In genomic region chr14:54329082-54329695, GRCh38 we compare ENCODE assay signal across 9 cellular contexts.
DNase-seq lines count a peak whose midpoint lies in the region; ATAC-seq and TF ChIP-seq lines count a peak whose summit lies in the region.
"Had no signal": no experiment of that assay in that cellular context is flagged by ENCODE, and none has a peak within 500 bp of the region (broad histone marks: within the 10 kb centered on the region; RNA-seq: fewer than 3 reads in every experiment).

No MANE protein-coding gene starts in this region.

- H3K4me1 ChIP-seq in HUES6 (ENCODE audit: control insufficient read depth, insufficient read depth, low read length) (peaks cover 11% of the 10 kb centered on the region; the same call in 1 of the 2 replicates), OCI-LY3 (ENCODE audit: low read length) (no peaks in the 10 kb centered on the region)

- H3K4me2 ChIP-seq in OCI-LY3 (ENCODE audit: low read length), result peak overlapping the region; percentile 52

- H3K9ac ChIP-seq in HUES6 (ENCODE audit: low read length) (peak overlapping the region; percentile 36), OCI-LY3 (ENCODE audit: low read length) (no peak overlapping the region)

- no peaks in the 10 kb centered on the region for H3K36me3 Mint-ChIP-seq in activated CD4-positive, alpha-beta memory T cell treated with anti-CD3 and anti-CD28 coated beads for 36 hours
- H3K36me3 Mint-ChIP-seq in activated CD4-positive, alpha-beta memory T cell treated with anti-CD3 and anti-CD28 coated beads, Interleukin-2, amount 10 ng/mL, durations not matched to agents 7 days and 5 days (ENCODE audit: low read depth), result no peaks in the 10 kb centered on the region

- CTCF ChIA-PET in activated CD4-positive, alpha-beta memory T cell treated with anti-CD3 and anti-CD28 coated beads for 36 hours (lab: Charles Lee), result interaction anchor here (0.6 to 2.0 kb wide), 11 partner anchors 9 to 789 kb away, joined by 3 to 7 read pairs (median 3); no protein-coding TSS in a partner anchor
- CTCF ChIA-PET in activated CD4-positive, alpha-beta memory T cell treated with anti-CD3 and anti-CD28 coated beads, Interleukin-2, amount 10 ng/mL, durations not matched to agents 7 days and 5 days (lab: Charles Lee), result interaction anchor here (0.6 to 3.6 kb wide), 13 partner anchors 9 to 898 kb away, joined by 3 to 12 read pairs (median 3); partner anchors contain the start of gene CDKN3

- H3K27me3 Mint-ChIP-seq in activated CD4-positive, alpha-beta memory T cell treated with anti-CD3 and anti-CD28 coated beads for 36 hours, result peaks cover 5% of the 10 kb centered on the region
- H3K27me3 Mint-ChIP-seq in activated CD4-positive, alpha-beta memory T cell treated with anti-CD3 and anti-CD28 coated beads, Interleukin-2, amount 10 ng/mL, durations not matched to agents 7 days and 5 days, result peaks cover 34% of the 10 kb centered on the region

- H3K27me3 ChIP-seq in HUES6 (ENCODE audit: control insufficient read depth, insufficient read depth, low read length), result no peaks in the 10 kb centered on the region
- peaks cover 9% of the 10 kb centered on the region; the same call in 1 of the 2 replicates for H3K27me3 ChIP-seq in OCI-LY3 (ENCODE audit: low read depth, low read length)
- H3K27me3 ChIP-seq in dorsolateral prefrontal cortex, result no peaks in the 10 kb centered on the region

- H3K4me1 Mint-ChIP-seq in activated CD4-positive, alpha-beta memory T cell treated with anti-CD3 and anti-CD28 coated beads for 36 hours (ENCODE audit: low read depth), result no peaks in the 10 kb centered on the region
- H3K4me1 Mint-ChIP-seq in activated CD4-positive, alpha-beta memory T cell treated with anti-CD3 and anti-CD28 coated beads, Interleukin-2, amount 10 ng/mL, durations not matched to agents 7 days and 5 days, result no peaks in the 10 kb centered on the region
- H3K4me1 Mint-ChIP-seq: central memory CD8-positive, alpha-beta T cell had no signal

- no peak overlapping the region for H2AFZ ChIP-seq in OCI-LY3 (ENCODE audit: low read depth, low read length)

- POLR2A ChIA-PET in activated CD4-positive, alpha-beta memory T cell treated with anti-CD3 and anti-CD28 coated beads for 36 hours (lab: Charles Lee), result no interaction called here
- POLR2A ChIA-PET in activated CD4-positive, alpha-beta memory T cell treated with anti-CD3 and anti-CD28 coated beads, Interleukin-2, amount 10 ng/mL, durations not matched to agents 7 days and 5 days (lab: Charles Lee), result no interaction called here

- TF ChIP-seq CTCF in OCI-LY3 (IDR thresholded peaks at IDR 0.05; ENCODE audit: low read depth, low read length) (peak; percentile 87), dorsolateral prefrontal cortex (IDR thresholded peaks at IDR 0.05 in 54 of 56, conservative IDR thresholded peaks at IDR 0.05 in 2 of 56; ENCODE audit: low read depth in 1 of 56, partially characterized antibody in 56 of 56) (peak in 55 of 56 donors; percentile 27 to 77 (median 65))

- ATAC-seq in HG03354 (IDR thresholded peaks at IDR 0.05; ENCODE audit: poor library complexity, severe bottlenecking, unreplicated experiment) (no peak), HG02938 (IDR thresholded peaks at IDR 0.05; ENCODE audit: unreplicated experiment) (no peak)

- no peaks in the 10 kb centered on the region for H3K9me3 ChIP-seq in HUES6 (ENCODE audit: control insufficient read depth, insufficient read depth, low read depth, low read length)
- H3K9me3 ChIP-seq in OCI-LY3 (ENCODE audit: insufficient read depth, low read length), result no peaks in the 10 kb centered on the region

- no peaks in the 10 kb centered on the region for H3K79me2 ChIP-seq in OCI-LY3 (ENCODE audit: low read length)

- H3K4me3 ChIP-seq in HUES6 (ENCODE audit: low read depth, low read length), result no peak overlapping the region
- H3K4me3 ChIP-seq in OCI-LY3 (ENCODE audit: low read length), result peak overlapping the region; percentile 17; the same call in 1 of the 2 replicates
- peak overlapping the region in 3 of 59 donors; percentile 25 to 35 (median 31) for H3K4me3 ChIP-seq in dorsolateral prefrontal cortex

- intact Hi-C loops in activated CD4-positive, alpha-beta memory T cell treated with anti-CD3 and anti-CD28 coated beads for 36 hours (cut with micrococcal nuclease), result no loop called here
- intact Hi-C loops in dorsolateral prefrontal cortex (cut with DNase I), result loop anchor here in 1 of 2 donors (5.0 kb wide), 1 partner anchor 792 kb away; no protein-coding TSS in a partner anchor

- no peak overlapping the region for H3K27ac Mint-ChIP-seq in activated CD4-positive, alpha-beta memory T cell treated with anti-CD3 and anti-CD28 coated beads for 36 hours
- no peak overlapping the region for H3K27ac Mint-ChIP-seq in activated CD4-positive, alpha-beta memory T cell treated with anti-CD3 and anti-CD28 coated beads, Interleukin-2, amount 10 ng/mL, durations not matched to agents 7 days and 5 days

- H3K36me3 ChIP-seq in HUES6 (ENCODE audit: control insufficient read depth, insufficient read depth, low read length), result no peaks in the 10 kb centered on the region
- H3K36me3 ChIP-seq in OCI-LY3 (replicated peaks; ENCODE audit: low read depth, low read length), result no peaks in the 10 kb centered on the region

- no peaks in the 10 kb centered on the region for H3K9me3 Mint-ChIP-seq in activated CD4-positive, alpha-beta memory T cell treated with anti-CD3 and anti-CD28 coated beads for 36 hours
- no peaks in the 10 kb centered on the region for H3K9me3 Mint-ChIP-seq in activated CD4-positive, alpha-beta memory T cell treated with anti-CD3 and anti-CD28 coated beads, Interleukin-2, amount 10 ng/mL, durations not matched to agents 7 days and 5 days
- H3K9me3 Mint-ChIP-seq: central memory CD8-positive, alpha-beta T cell had no signal

- H3K27ac ChIP-seq in HUES6 (ENCODE audit: low read depth, low read length) (no peak overlapping the region), OCI-LY3 (ENCODE audit: low read length) (no peak overlapping the region), dorsolateral prefrontal cortex (no peak overlapping the region)

- peak; percentile 21 for DNase-seq in activated CD4-positive, alpha-beta memory T cell treated with anti-CD3 and anti-CD28 coated beads for 36 hours
- DNase-seq in activated CD4-positive, alpha-beta memory T cell treated with anti-CD3 and anti-CD28 coated beads, Interleukin-2, amount 10 ng/mL, durations not matched to agents 7 days and 5 days, result no peak
- peak in 4 of 10 donors; percentile 5 to 45 (median 36) for DNase-seq in dorsolateral prefrontal cortex
- peak; percentile 72 to 79 for DNase-seq in lung microvascular endothelial cell (ENCODE audit: low read depth in 2 of 2)

- H3K4me3 Mint-ChIP-seq in activated CD4-positive, alpha-beta memory T cell treated with anti-CD3 and anti-CD28 coated beads for 36 hours, result no peak overlapping the region
- no peak overlapping the region for H3K4me3 Mint-ChIP-seq in activated CD4-positive, alpha-beta memory T cell treated with anti-CD3 and anti-CD28 coated beads, Interleukin-2, amount 10 ng/mL, durations not matched to agents 7 days and 5 days
- H3K4me3 Mint-ChIP-seq: central memory CD8-positive, alpha-beta T cell had no signal

- H4K20me1 ChIP-seq in OCI-LY3 (ENCODE audit: insufficient read depth, low read length), result no peaks in the 10 kb centered on the region
